8 cellular contexts compared by ENCODE assay signal in the genomic region with DNA sequence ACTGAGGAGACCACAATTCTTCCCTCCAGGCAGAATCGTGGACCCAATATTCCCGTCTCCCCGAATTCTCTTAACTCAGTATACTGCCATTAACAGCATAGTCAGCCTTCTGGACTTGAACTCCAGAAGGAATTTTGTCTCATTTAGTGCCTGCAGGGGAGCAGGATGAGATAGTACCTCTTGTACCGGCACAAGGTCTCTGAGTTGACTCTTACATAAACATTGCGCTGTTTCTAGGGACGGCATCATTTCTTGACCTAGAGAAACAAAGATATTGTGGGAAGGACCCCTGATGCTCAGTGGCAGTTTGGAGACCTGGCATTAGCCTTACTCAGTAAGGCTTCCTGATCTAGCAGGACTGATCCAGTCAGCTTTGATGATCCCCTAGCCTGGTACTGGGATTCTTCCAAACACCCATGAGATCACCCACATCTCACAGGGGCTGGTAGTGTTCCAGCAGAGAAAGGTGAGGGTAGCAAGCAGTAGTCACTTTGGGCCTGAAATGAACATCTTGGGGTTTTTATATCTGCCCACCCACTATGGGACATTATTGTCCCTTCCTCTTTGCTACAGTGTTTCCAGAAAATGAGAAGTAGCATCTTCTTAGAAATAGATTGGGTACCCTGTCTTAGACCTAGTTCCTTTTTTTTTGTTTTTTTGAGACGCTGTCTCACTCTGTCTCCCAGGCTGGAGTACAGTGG.
DNase-seq lines count a peak whose midpoint lies in the region; ATAC-seq and TF ChIP-seq lines count a peak whose summit lies in the region.

No MANE protein-coding gene starts in this region.

- peak; percentile 50 for DNase-seq in G401 (ENCODE audit: low spot score)
- no peak for DNase-seq in Peyer's patch
- no peak for DNase-seq in epithelial cell of esophagus (ENCODE audit: low read depth)
- peak; percentile 64 for DNase-seq in pons (ENCODE audit: low spot score)
- DNase-seq in activated CD4-positive, CD25-positive, alpha-beta regulatory T cell treated with anti-CD3 and anti-CD28 coated beads, Interleukin-2, amount 50 U/mL, for 72 hours: no peak
- DNase-seq in NCI-H526 (lab: John Stamatoyannopoulos, UW): no peak
- DNase-seq in omental fat pad (ENCODE audit: low spot score): no peak

- peaks cover 0 to 12% (median 3%) of the 10 kb centered on the region in 4 donors for H3K4me1 ChIP-seq in Peyer's patch

- no peaks in the 10 kb centered on the region for H3K9me3 ChIP-seq in Peyer's patch

- no peaks in the 10 kb centered on the region for H3K36me3 ChIP-seq in Peyer's patch

- TF ChIP-seq CTCF in Peyer's patch (IDR thresholded peaks at IDR 0.05): no peak
- no peak for TF ChIP-seq CTCF in epithelial cell of esophagus (IDR thresholded peaks at IDR 0.05; ENCODE audit: insufficient read depth, low read depth, low read length, missing control alignments)
- no peak for TF ChIP-seq CTCF in omental fat pad (IDR thresholded peaks at IDR 0.05)

- ATAC-seq in GM19035 (IDR thresholded peaks at IDR 0.05; ENCODE audit: unreplicated experiment) (no peak), omental fat pad (ENCODE audit: low FRiP score) (no peak)

- in situ Hi-C loops in G401 (cut with HindIII; ENCODE audit: low sequenced_read_pairs): no loop called here

- no peak for TF ChIP-seq POLR2A in Peyer's patch (IDR thresholded peaks at IDR 0.05)

- no peaks in the 10 kb centered on the region for H3K27me3 ChIP-seq in Peyer's patch

- peak overlapping the region; percentile 90 to 97 (median 94) for H3K27ac ChIP-seq in Peyer's patch

- H3K4me3 ChIP-seq in Peyer's patch (peak overlapping the region in 3 of 4 donors; percentile 46 to 66 (median 62)), epithelial cell of esophagus (ENCODE audit: low read length) (peak overlapping the region; percentile 56)

Comparison
In these comparisons a context has a peak if more than half of its experiments do, and no peak if none do; other contexts are left out.
1. DNase-seq: peak in G401 (single experiment) and pons (single experiment); none in Peyer's patch (0 of 3), epithelial cell of esophagus (single experiment), activated CD4-positive, CD25-positive, alpha-beta regulatory T cell treated with anti-CD3 and anti-CD28 coated beads, Interleukin-2, amount 50 U/mL, for 72 hours (single experiment), NCI-H526 (0 of 2) and omental fat pad (single experiment).